Comparison of ENCODE assay signal across 12 cellular contexts in genomic region chr11:1748467-1749019, GRCh38. TPM values are rescaled to one million over a fixed set of nuclear protein-coding genes. Genes with fewer than 3 reads are reported as not detected.
DNase-seq lines count a peak whose midpoint lies in the region; ATAC-seq and TF ChIP-seq lines count a peak whose summit lies in the region.
"Had no signal": no experiment of that assay in that cellular context is flagged by ENCODE, and none has a peak within 500 bp of the region (broad histone marks: within the 10 kb centered on the region; RNA-seq: fewer than 3 reads in every experiment).

No MANE protein-coding gene starts in this region.

- H3K27me3 ChIP-seq in SJSA1 (replicated peaks): peaks cover 18% of the 10 kb centered on the region
- H3K27me3 ChIP-seq in neuronal stem cell (ENCODE audit: control insufficient read depth in 3 of 3, insufficient read depth in 3 of 3, low read depth in 1 of 3, low read length in 3 of 3): peaks cover 7 to 45% (median 42%) of the 10 kb centered on the region in 3 experiments

- H3K36me3 ChIP-seq in SJSA1 (peaks cover 15% of the 10 kb centered on the region), neuronal stem cell (replicated peaks in 1 of 2; ENCODE audit: control insufficient read depth in 2 of 2, insufficient read depth in 2 of 2, low read length in 2 of 2) (peaks cover 3 to 4% of the 10 kb centered on the region in 2 donors)

- H3K79me1 ChIP-seq in neuronal stem cell (ENCODE audit: low read depth, low read length): no peaks in the 10 kb centered on the region

- H2AK5ac ChIP-seq in neuronal stem cell (ENCODE audit: low read depth, low read length): peak overlapping the region; percentile 88

- no CpG with 5 or more reads among the region's 61 CpGs for WGBS in neuronal stem cell (ENCODE audit: extremely low coverage in 2 of 2, insufficient read length in 2 of 2, insufficient replicate concordance in 1 of 2), 2 donors

- H3K27ac ChIP-seq in SJSA1: no peak overlapping the region
- H3K27ac ChIP-seq in neuronal stem cell (replicated peaks; ENCODE audit: low read length): no peak overlapping the region
- H3K27ac ChIP-seq: epithelial cell of prostate had no signal

- peaks cover 31% of the 10 kb centered on the region for H3K4me1 ChIP-seq in SJSA1 (replicated peaks)
- peaks cover 0 to 14% of the 10 kb centered on the region in 2 donors for H3K4me1 ChIP-seq in neuronal stem cell (ENCODE audit: control insufficient read depth in 2 of 2, insufficient read depth in 1 of 2, low read depth in 1 of 2, low read length in 2 of 2)

- no peak overlapping the region for H2BK15ac ChIP-seq in neuronal stem cell (ENCODE audit: low read length)

- no peak overlapping the region for H2BK120ac ChIP-seq in neuronal stem cell (ENCODE audit: low read depth, low read length)

- no peak overlapping the region for H3K4ac ChIP-seq in neuronal stem cell (ENCODE audit: low read length)

- peak overlapping the region; percentile 22 for H2AFZ ChIP-seq in neuronal stem cell (ENCODE audit: low read length)

- H3K18ac ChIP-seq in neuronal stem cell (ENCODE audit: low read length): peak overlapping the region; percentile 74

- no peak overlapping the region for H2BK5ac ChIP-seq in neuronal stem cell (ENCODE audit: low read length)

- H3K9ac ChIP-seq in neuronal stem cell (ENCODE audit: low read depth, low read length, poor library complexity): peak overlapping the region; percentile 70

- H4K91ac ChIP-seq in neuronal stem cell (ENCODE audit: low read depth, low read length, poor library complexity): no peak overlapping the region

- H3K9me3 ChIP-seq in SJSA1 (replicated peaks) (no peaks in the 10 kb centered on the region), neuronal stem cell (replicated peaks in 1 of 2; ENCODE audit: control insufficient read depth in 2 of 2, insufficient read depth in 1 of 2, low read depth in 1 of 2, low read length in 2 of 2) (peaks cover 0 to 8% of the 10 kb centered on the region in 2 donors)

- DNase-seq in AG10803 (ENCODE audit: low read depth) (no peak), SJSA1 (ENCODE audit: low read depth in 1 of 2, low spot score in 2 of 2) (peak; percentile 14 to 41), fibroblast of the aortic adventitia (ENCODE audit: low read depth) (no peak), neuronal stem cell (ENCODE audit: low spot score) (no peak), DMS53 (lab: John Stamatoyannopoulos, UW) (no peak), GOT3 (lab: John Stamatoyannopoulos, UW) (no peak), NCI-H2081 treated with DMSO at 0.1 percent for 48 hours (lab: John Stamatoyannopoulos, UW) (no peak)
- DNase-seq: activated CD8-positive, alpha-beta memory T cell treated with anti-CD3 and anti-CD28 coated beads, Interleukin-2, amount 50 U/mL, for 48 hours; DMS 273 treated with DMSO at 0.1 percent for 48 hours had no signal

- no peak for TF ChIP-seq CTCF in AG10803 (conservative IDR thresholded peaks at IDR 0.05; ENCODE audit: low read length)
- TF ChIP-seq CTCF in fibroblast of the aortic adventitia (IDR thresholded peaks at IDR 0.05; ENCODE audit: insufficient read depth, low read length): no peak

- peak overlapping the region; percentile 75 for H3K4me2 ChIP-seq in neuronal stem cell (ENCODE audit: insufficient read depth, low read length, poor library complexity, severe bottlenecking)

- peak overlapping the region; percentile 56 for H3K14ac ChIP-seq in neuronal stem cell (ENCODE audit: low read length)

- no peak overlapping the region for H2BK12ac ChIP-seq in neuronal stem cell (ENCODE audit: low read length)

- ATAC-seq in GM19023 (IDR thresholded peaks at IDR 0.05; ENCODE audit: unreplicated experiment): no peak

- no peak overlapping the region for H4K8ac ChIP-seq in neuronal stem cell (ENCODE audit: low read depth, low read length)

- peak overlapping the region; percentile 46 for H3K4me3 ChIP-seq in AG10803 (ENCODE audit: low read length)
- H3K4me3 ChIP-seq in SJSA1: peak overlapping the region; percentile 28
- peak overlapping the region; percentile 56 for H3K4me3 ChIP-seq in fibroblast of the aortic adventitia (ENCODE audit: low read depth, low read length)
- H3K4me3 ChIP-seq in neuronal stem cell (ENCODE audit: low read length in 2 of 2): peak overlapping the region in 1 of 2 donors; percentile 67

- peak overlapping the region; percentile 52 for H3K23ac ChIP-seq in neuronal stem cell (ENCODE audit: low read depth, low read length, poor library complexity)

RNA-seq across cellular contexts. Expression of gene IFITM10, which starts 1.9 kb away (rescaled TPM):
- total RNA-seq in SJSA1 (2014; rRNA removed; shearing (Covaris generic)): 0.05 TPM in 1 of 2 replicates, not detected in the other
- total RNA-seq in fibroblast of the aortic adventitia (ENCODE audit: low replicate concordance): 2.2 and 5.9 TPM in 2 replicates
- 0.40 TPM for polyA plus RNA-seq in neuronal stem cell (2013, experiment 1 of 2)
- 0.39 TPM for polyA plus RNA-seq in neuronal stem cell (2013, experiment 2 of 2)

RNA-seq across cellular contexts. Expression of gene CTSD, which starts 15.2 kb away (rescaled TPM):
- total RNA-seq in SJSA1 (2014; rRNA removed; shearing (Covaris generic)): 245 and 253 TPM in 2 replicates
- 184 and 221 TPM in 2 replicates for total RNA-seq in fibroblast of the aortic adventitia (ENCODE audit: low replicate concordance)
- polyA plus RNA-seq in neuronal stem cell (2013, experiment 1 of 2): 48.8 TPM
- 46.1 TPM for polyA plus RNA-seq in neuronal stem cell (2013, experiment 2 of 2)

RNA-seq across cellular contexts. Expression of gene KRTAP5-6, which starts 51.5 kb away (rescaled TPM):
- total RNA-seq in SJSA1 (2014; rRNA removed; shearing (Covaris generic)): not detected in 2 replicates
- total RNA-seq in fibroblast of the aortic adventitia (ENCODE audit: low replicate concordance): not detected in 2 replicates
- not detected for polyA plus RNA-seq in neuronal stem cell (2013, experiment 1 of 2)
- polyA plus RNA-seq in neuronal stem cell (2013, experiment 2 of 2): not detected
- total RNA-seq: subcutaneous adipose tissue had no signal

Comparison
In these comparisons a context has a peak if more than half of its experiments do, and no peak if none do; other contexts are left out.
1. DNase-seq: peak in SJSA1 (2 of 2); none in AG10803 (single experiment), fibroblast of the aortic adventitia (single experiment), neuronal stem cell (single experiment), DMS53 (single experiment), GOT3 (single experiment) and NCI-H2081 treated with DMSO at 0.1 percent for 48 hours (single experiment).